13 cellular contexts compared by ENCODE assay signal in the genomic region with DNA sequence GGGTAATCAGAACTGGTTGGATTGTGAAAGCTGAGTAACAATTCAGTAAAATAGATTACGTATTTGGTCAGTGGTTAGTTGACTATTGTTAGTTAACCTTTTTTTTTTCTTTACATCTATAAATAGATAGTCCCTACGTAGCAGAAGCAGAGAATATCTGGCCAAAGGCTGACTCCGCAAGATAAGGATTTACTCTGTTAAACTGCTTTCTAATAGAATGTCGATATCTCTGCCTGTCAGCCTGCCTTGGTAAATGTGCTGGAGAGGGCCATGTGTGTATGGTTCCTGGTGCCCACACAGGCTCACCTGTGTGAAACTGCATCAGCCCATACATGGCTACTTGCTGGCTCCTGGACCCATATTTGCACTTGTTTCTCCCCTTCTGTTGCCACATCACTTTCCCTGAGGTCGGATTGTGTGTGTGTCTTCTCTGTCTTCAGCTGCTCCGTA.
DNase-seq lines count a peak whose midpoint lies in the region; ATAC-seq and TF ChIP-seq lines count a peak whose summit lies in the region.
"Had no signal": no experiment of that assay in that cellular context is flagged by ENCODE, and none has a peak within 500 bp of the region (broad histone marks: within the 10 kb centered on the region; RNA-seq: fewer than 3 reads in every experiment).

No MANE protein-coding gene starts in this region.

- H2BK15ac ChIP-seq in mesenchymal stem cell (ENCODE audit: low read depth, poor library complexity, severe bottlenecking), result no peak overlapping the region

- WGBS in mesenchymal stem cell, result 60% methylated on average over 5 of the region's 6 CpGs

- H3K9me3 ChIP-seq in mesenchymal stem cell (ENCODE audit: control insufficient read depth, low read length), result no peaks in the 10 kb centered on the region
- no peaks in the 10 kb centered on the region for H3K9me3 ChIP-seq in uterus
- H3K9me3 ChIP-seq: MG63 had no signal

- H3K27me3 Mint-ChIP-seq in endothelial cell (ENCODE audit: unreplicated experiment), result peaks cover 6% of the 10 kb centered on the region
- H3K27me3 Mint-ChIP-seq in T-cell, result peaks cover 0 to 4% of the 10 kb centered on the region in 2 donors

- peaks cover 19% of the 10 kb centered on the region for H3K79me1 ChIP-seq in mesenchymal stem cell (replicated peaks; ENCODE audit: low read length, poor library complexity, severe bottlenecking)

- H2AFZ ChIP-seq in mesenchymal stem cell (ENCODE audit: low read depth, low read length), result no peak overlapping the region

- no peak overlapping the region for H3K4me2 ChIP-seq in mesenchymal stem cell (ENCODE audit: low read length, poor library complexity, severe bottlenecking)

- POLR2A ChIA-PET in RWPE1 (lab: Yijun Ruan, JAX; ENCODE audit: low non-redundant PET) (no interaction called here), T-cell (lab: Charles Lee) (no interaction called here)

- peaks cover 15% of the 10 kb centered on the region for H3K4me1 ChIP-seq in mesenchymal stem cell (ENCODE audit: control insufficient read depth, insufficient read depth, low read depth, low read length)
- peaks cover 10 to 11% of the 10 kb centered on the region in 2 donors for H3K4me1 ChIP-seq in uterus

- DNase-seq in RWPE1 (ENCODE audit: low spot score) (no peak), endothelial cell (ENCODE audit: low spot score) (no peak), mesenchymal stem cell (peak; percentile 79), uterus (no peak), T-cell (no peak), KBM-7 (no peak)
- no peak for DNase-seq in activated naive CD4-positive, alpha-beta T cell treated with Interleukin-2 at 50 U/mL for 16 hours
- DNase-seq: activated T-cell treated with anti-CD3 and anti-CD28 coated beads, Interleukin-2, amount 50 U/mL, for 72 hours; Calu3; mesendoderm; MG63; NCI-H2227 treated with DMSO at 0.1 percent for 48 hours; right cardiac atrium had no signal

- no peak overlapping the region for H3K4me3 Mint-ChIP-seq in endothelial cell (ENCODE audit: unreplicated experiment)
- H3K4me3 Mint-ChIP-seq in T-cell, result no peak overlapping the region
- H3K4me3 Mint-ChIP-seq: activated T-cell treated with anti-CD3 and anti-CD28 coated beads, Interleukin-2, amount 50 U/mL, for 72 hours had no signal

- CTCF ChIA-PET in RWPE1 (lab: Yijun Ruan, JAX) (interaction anchor here (0.7 kb wide), 1 partner anchor 50 kb away, joined by 3 read pairs; no protein-coding TSS in a partner anchor), T-cell (lab: Charles Lee) (no interaction called here)

- H3K9me3 Mint-ChIP-seq in endothelial cell (ENCODE audit: unreplicated experiment) (no peaks in the 10 kb centered on the region), T-cell (no peaks in the 10 kb centered on the region)
- H3K9me3 Mint-ChIP-seq: activated T-cell treated with anti-CD3 and anti-CD28 coated beads, Interleukin-2, amount 50 U/mL, for 72 hours had no signal

- H3K27ac ChIP-seq in RWPE1, result peak overlapping the region; percentile 70
- H3K27ac ChIP-seq in mesenchymal stem cell (ENCODE audit: low read length, poor library complexity, severe bottlenecking), result peak overlapping the region; percentile 87
- peak overlapping the region; percentile 52 to 62 for H3K27ac ChIP-seq in uterus

- in situ Hi-C loops in KBM-7 (cut with MboI; ENCODE audit: low pct_unique_long_range_greater_than_20kb, low sequenced_read_pairs), result no loop called here

- H3K4ac ChIP-seq in mesenchymal stem cell (ENCODE audit: low read depth in 1 of 2, low read length in 2 of 2), result peak overlapping the region in 1 of 2 experiments; percentile 90

- H3K27me3 ChIP-seq in mesenchymal stem cell (ENCODE audit: control insufficient read depth in 1 of 2, insufficient read depth in 1 of 2, low read length in 2 of 2), result no peaks in the 10 kb centered on the region
- H3K27me3 ChIP-seq in uterus, result no peaks in the 10 kb centered on the region
- H3K27me3 ChIP-seq: MG63 had no signal

- peak overlapping the region; percentile 14 to 90 for H2BK12ac ChIP-seq in mesenchymal stem cell (ENCODE audit: low read length in 2 of 2)

- peak overlapping the region; percentile 95 for H3K27ac Mint-ChIP-seq in endothelial cell (ENCODE audit: unreplicated experiment)
- H3K27ac Mint-ChIP-seq in T-cell, result no peak overlapping the region
- H3K27ac Mint-ChIP-seq: activated T-cell treated with anti-CD3 and anti-CD28 coated beads, Interleukin-2, amount 50 U/mL, for 72 hours had no signal

- TF ChIP-seq CTCF in RWPE1 (conservative IDR thresholded peaks at IDR 0.05; ENCODE audit: low read depth), result no peak
- no peak for TF ChIP-seq CTCF in endothelial cell (IDR thresholded peaks at IDR 0.05; ENCODE audit: unreplicated experiment)
- no peak for TF ChIP-seq CTCF in uterus (IDR thresholded peaks at IDR 0.05)

- H4K8ac ChIP-seq in mesenchymal stem cell (ENCODE audit: low read length), result no peak overlapping the region

- intact Hi-C loops in uterus (cut with DNase I; ENCODE audit: low total_unique reads), result loop anchor here (10.0 kb wide), 1 partner anchor 95 kb away; the partner anchor contains the start of gene CRIM1

- H3K4me3 ChIP-seq in mesenchymal stem cell (ENCODE audit: insufficient read depth in 1 of 2, low read depth in 1 of 2, low read length in 2 of 2) (no peak overlapping the region), uterus (no peak overlapping the region)
- H3K4me3 ChIP-seq: MG63 had no signal

- H3K36me3 Mint-ChIP-seq in endothelial cell (ENCODE audit: low read depth, unreplicated experiment) (peaks cover 64% of the 10 kb centered on the region), T-cell (no peaks in the 10 kb centered on the region)

- peak overlapping the region; percentile 26 for H2BK5ac ChIP-seq in mesenchymal stem cell (ENCODE audit: low read depth, low read length, poor library complexity, severe bottlenecking)

- no peak for TF ChIP-seq POLR2A in uterus (IDR thresholded peaks at IDR 0.05)

- H3K14ac ChIP-seq in mesenchymal stem cell (ENCODE audit: low read length in 2 of 2), result peak overlapping the region in 1 of 2 experiments; percentile 80

- H3K4me1 Mint-ChIP-seq in endothelial cell (ENCODE audit: unreplicated experiment), result peaks cover 53% of the 10 kb centered on the region
- no peaks in the 10 kb centered on the region for H3K4me1 Mint-ChIP-seq in T-cell

- H4K91ac ChIP-seq in mesenchymal stem cell (ENCODE audit: low read length), result no peak overlapping the region

- H3K23ac ChIP-seq in mesenchymal stem cell (ENCODE audit: low read length in 2 of 2), result peak overlapping the region in 1 of 2 experiments; percentile 52

- H2AK5ac ChIP-seq in mesenchymal stem cell (ENCODE audit: low read length, severe bottlenecking), result peak overlapping the region; percentile 16

- peak overlapping the region; percentile 61 for H3K9ac ChIP-seq in mesenchymal stem cell (ENCODE audit: low read length)

- H2BK120ac ChIP-seq in mesenchymal stem cell (ENCODE audit: low read depth, low read length), result no peak overlapping the region

- H3K36me3 ChIP-seq in mesenchymal stem cell (ENCODE audit: control insufficient read depth in 1 of 2, insufficient read depth in 2 of 2, low read depth in 1 of 2, low read length in 2 of 2) (peaks cover 10 to 40% of the 10 kb centered on the region in 2 experiments), uterus (no peaks in the 10 kb centered on the region)

- peak overlapping the region; percentile 12 to 79 for H3K18ac ChIP-seq in mesenchymal stem cell (ENCODE audit: low read depth in 1 of 2, low read length in 2 of 2)

- ATAC-seq in T-cell (replicated peaks in 1 of 4), result no peak
- ATAC-seq: activated T-cell treated with anti-CD3 and anti-CD28 coated beads, Interleukin-2, amount 50 U/mL, for 72 hours had no signal
